1 cellular context compared by ENCODE assay signal in the genomic region with DNA sequence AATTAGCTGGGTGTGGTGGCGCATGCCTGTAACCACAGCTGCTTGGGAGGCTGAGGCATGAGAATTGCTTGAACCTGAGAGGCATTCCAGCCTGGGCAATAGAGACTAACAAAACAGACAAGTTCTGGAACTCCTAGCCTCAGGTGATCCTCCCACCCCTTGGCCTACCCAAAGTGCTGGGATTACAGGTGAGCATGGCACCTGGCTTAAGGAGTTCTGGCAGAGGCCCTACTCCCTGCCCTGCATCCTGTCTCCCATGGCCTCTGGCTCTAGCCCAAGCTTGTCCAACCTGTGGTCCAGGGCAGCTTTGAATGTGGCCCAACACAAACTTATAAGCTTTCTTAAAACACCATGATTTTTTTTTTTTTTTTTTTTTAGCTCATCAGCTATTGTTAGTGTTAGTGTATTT.
TF ChIP-seq lines count a peak whose summit lies in the region.

No MANE protein-coding gene starts in this region.

TF ChIP-seq in HepG2, 621 proteins besides CTCF, POLR2A, EP300 and RAD21 (continued from another document):
- TF ChIP-seq, protein P1, sequence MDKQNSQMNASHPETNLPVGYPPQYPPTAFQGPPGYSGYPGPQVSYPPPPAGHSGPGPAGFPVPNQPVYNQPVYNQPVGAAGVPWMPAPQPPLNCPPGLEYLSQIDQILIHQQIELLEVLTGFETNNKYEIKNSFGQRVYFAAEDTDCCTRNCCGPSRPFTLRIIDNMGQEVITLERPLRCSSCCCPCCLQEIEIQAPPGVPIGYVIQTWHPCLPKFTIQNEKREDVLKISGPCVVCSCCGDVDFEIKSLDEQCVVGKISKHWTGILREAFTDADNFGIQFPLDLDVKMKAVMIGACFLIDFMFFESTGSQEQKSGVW (CRISPR knock-in tag; IDR thresholded peaks at IDR 0.05; ENCODE audit: borderline replicate concordance): no peak
- no peak for TF ChIP-seq ASH2L (IDR thresholded peaks at IDR 0.05; ENCODE audit: insufficient read length, low read depth, low read length)
- TF ChIP-seq RXRB (CRISPR knock-in tag; IDR thresholded peaks at IDR 0.05; ENCODE audit: borderline replicate concordance): no peak
- no peak for TF ChIP-seq ZNF414 (CRISPR knock-in tag; IDR thresholded peaks at IDR 0.05)
- TF ChIP-seq EEA1 (CRISPR knock-in tag; IDR thresholded peaks at IDR 0.05; ENCODE audit: borderline replicate concordance): no peak
- TF ChIP-seq ZNF780A (CRISPR knock-in tag; IDR thresholded peaks at IDR 0.05): no peak
